In the genomic region with DNA sequence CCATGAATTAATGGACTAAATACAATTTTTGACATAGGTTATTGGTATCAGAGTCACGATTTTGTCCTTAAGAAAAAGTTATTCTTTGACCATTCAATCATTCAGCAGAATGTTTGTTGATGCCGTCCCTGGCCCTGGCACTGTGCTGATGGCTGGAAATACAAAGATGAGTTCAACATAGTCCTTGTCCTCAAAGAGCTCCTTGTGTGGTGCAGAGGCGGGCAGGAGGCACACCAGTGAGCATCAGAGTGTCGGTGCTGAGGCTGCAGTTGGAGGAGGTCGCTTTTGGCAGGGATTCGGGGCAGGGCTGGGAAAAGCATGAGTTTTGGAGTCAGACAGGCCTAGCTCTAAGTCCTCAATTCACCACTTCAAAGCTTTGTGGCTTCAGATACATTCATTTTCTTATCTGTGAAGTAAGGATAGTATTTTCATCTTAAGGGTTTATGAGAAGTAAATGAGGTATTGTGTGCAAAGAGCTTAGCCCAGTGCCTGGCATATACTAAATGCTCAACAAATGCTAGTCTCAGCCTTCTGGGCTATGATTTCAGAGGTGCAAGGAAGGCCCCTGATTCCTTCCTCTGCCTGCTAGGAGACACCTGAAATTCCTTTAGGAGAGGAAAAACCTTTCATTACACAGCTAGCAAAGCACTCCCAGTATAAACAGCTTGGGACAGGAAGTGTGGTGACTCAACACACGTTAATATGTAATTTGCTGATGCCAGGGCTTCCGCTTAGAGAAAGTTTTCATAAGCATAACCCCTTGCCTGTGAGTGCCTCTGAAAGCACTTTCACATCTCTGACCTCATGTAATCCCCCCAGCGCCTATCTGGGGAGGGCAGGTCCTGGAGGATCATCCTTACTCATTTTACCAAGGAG, we compare ENCODE assay signal across 9 cellular contexts.
DNase-seq lines count a peak whose midpoint lies in the region; ATAC-seq and TF ChIP-seq lines count a peak whose summit lies in the region.
"Had no signal": no experiment of that assay in that cellular context is flagged by ENCODE, and none has a peak within 500 bp of the region (broad histone marks: within the 10 kb centered on the region; RNA-seq: fewer than 3 reads in every experiment).

No MANE protein-coding gene starts in this region.

- CTCF ChIA-PET in A673 (lab: Charles Lee) = no interaction called here

- no TSS peak for BruUV-seq in A673 (replicated peaks; lab: Mats Ljungman, UMichigan)

- H3K27me3 ChIP-seq in A673 (replicated peaks; ENCODE audit: insufficient read depth, low read depth, low read length, poor library complexity) = no peaks in the 10 kb centered on the region
- H3K27me3 ChIP-seq in prostate gland (replicated peaks; ENCODE audit: insufficient read depth) = no peaks in the 10 kb centered on the region

- POLR2A ChIA-PET in A673 (lab: Charles Lee; ENCODE audit: low non-redundant PET) = no interaction called here

- H3K4me3 ChIP-seq in A673 (ENCODE audit: low read depth, low read length, poor library complexity, severe bottlenecking) (no peak overlapping the region), NB4 (ENCODE audit: low read depth, low read length) (no peak overlapping the region), prostate gland (no peak overlapping the region)

- DNase-seq in A673 (ENCODE audit: low spot score) (peak; percentile 75), NB4 (ENCODE audit: low read depth) (peak; percentile 51), prostate gland (ENCODE audit: low spot score) (peak; percentile 30), NCI-H2227 (lab: John Stamatoyannopoulos, UW; ENCODE audit: unreplicated experiment) (no peak), NCI-H146 treated with DMSO at 0.1 percent for 48 hours (lab: John Stamatoyannopoulos, UW; ENCODE audit: unreplicated experiment) (no peak), germinal center (ENCODE audit: low spot score) (no peak)
- DNase-seq: activated T-cell treated with anti-CD3 and anti-CD28 coated beads, Interleukin-2, amount 50 U/mL, for 72 hours had no signal

- H3K9me3 ChIP-seq in A673 (ENCODE audit: low read depth, low read length, poor library complexity, severe bottlenecking) (no peaks in the 10 kb centered on the region), prostate gland (no peaks in the 10 kb centered on the region)

- TF ChIP-seq POLR2A in NB4 (IDR thresholded peaks at IDR 0.05; ENCODE audit: extremely low read depth, insufficient read length) (no peak), prostate gland (IDR thresholded peaks at IDR 0.05) (no peak)

- H3K4me1 ChIP-seq in A673 (ENCODE audit: insufficient read depth, low read length, poor library complexity, severe bottlenecking) (peaks cover 7% of the 10 kb centered on the region), prostate gland (replicated peaks) (no peaks in the 10 kb centered on the region)

- H3K36me3 ChIP-seq in A673 (ENCODE audit: insufficient read depth, low read length, poor library complexity, severe bottlenecking) (no peaks in the 10 kb centered on the region), prostate gland (no peaks in the 10 kb centered on the region)

- ATAC-seq in GM19468 (IDR thresholded peaks at IDR 0.05; ENCODE audit: extremely low read depth, unreplicated experiment) (peak; percentile 78), esophagus mucosa (peak; percentile 78)

- H3K27ac ChIP-seq in A673 (ENCODE audit: low read depth, low read length, poor library complexity, severe bottlenecking) (no peak overlapping the region), prostate gland (no peak overlapping the region)

- TF ChIP-seq CTCF in A673 (conservative IDR thresholded peaks at IDR 0.05; ENCODE audit: low read depth, low read length) = no peak
- TF ChIP-seq CTCF in NB4 (IDR thresholded peaks at IDR 0.05; ENCODE audit: low read depth, low read length) = no peak
- no peak for TF ChIP-seq CTCF in prostate gland (IDR thresholded peaks at IDR 0.05)

- intact Hi-C loops in A673 (cut with micrococcal nuclease; ENCODE audit: unreplicated experiment) (no loop called here), prostate gland (cut with DNase I) (no loop called here)

- WGBS in prostate gland = 73% methylated on average over 9 of the region's 9 CpGs

Comparison
In these comparisons a context has a peak if more than half of its experiments do, and no peak if none do; other contexts are left out.
1. DNase-seq: peak in A673 (single experiment), NB4 (single experiment) and prostate gland (single experiment); none in NCI-H2227 (single experiment), NCI-H146 treated with DMSO at 0.1 percent for 48 hours (single experiment) and germinal center (single experiment).